ENCODE assay signal across 8 cellular contexts in genomic region chr2:238107525-238108422, GRCh38. TPM values are rescaled to one million over a fixed set of nuclear protein-coding genes. Genes with fewer than 3 reads are reported as not detected.
DNase-seq lines count a peak whose midpoint lies in the region; ATAC-seq, FAIRE-seq and TF ChIP-seq lines count a peak whose summit lies in the region.

No MANE protein-coding gene starts in this region.

- TF ChIP-seq CTCF in 22Rv1 (IDR thresholded peaks at IDR 0.05) (peak; percentile 35; the same call in 1 of the 2 replicates), colonic mucosa (IDR thresholded peaks at IDR 0.05) (no peak)

- peaks cover 7% of the 10 kb centered on the region for H3K4me1 ChIP-seq in colonic mucosa

- peak; percentile 57 for TF ChIP-seq POLR2A in GM19099 (IDR thresholded peaks at IDR 0.05; ENCODE audit: extremely low read depth, insufficient read length, low read depth)

- no peak for FAIRE-seq in frontal cortex (lab: Jason Lieb, UNC)

- H3K9me3 ChIP-seq in colonic mucosa: no peaks in the 10 kb centered on the region

- ATAC-seq in HG03175 (IDR thresholded peaks at IDR 0.05; ENCODE audit: unreplicated experiment): peak; percentile 81

- H3K27ac ChIP-seq in 22Rv1: peak overlapping the region; percentile 29; the same call in 1 of the 2 replicates
- no peak overlapping the region for H3K27ac ChIP-seq in colonic mucosa

- peak; percentile 58 for DNase-seq in colonic mucosa
- DNase-seq in HK-2 (ENCODE audit: unreplicated experiment): no peak
- no peak for DNase-seq in frontal cortex (ENCODE audit: low spot score in 2 of 2)
- no peak for DNase-seq in amygdala (lab: John Stamatoyannopoulos, UW)
- no peak for DNase-seq in HuH-7.5 (ENCODE audit: low spot score)

- H3K4me3 ChIP-seq in colonic mucosa: peak overlapping the region; percentile 26

- peak overlapping the region in 1 of 2 donors; percentile 32 for H3K9ac ChIP-seq in colonic mucosa (ENCODE audit: low read depth in 2 of 2, low read length in 2 of 2)

- no peaks in the 10 kb centered on the region for H3K36me3 ChIP-seq in colonic mucosa

- H3K27me3 ChIP-seq in colonic mucosa: no peaks in the 10 kb centered on the region

- intact Hi-C loops in colonic mucosa (cut with DNase I): loop anchor here (5.0 kb wide), 1 partner anchor 250 kb away; the partner anchor contains the start of gene RAMP1

RNA-seq across cellular contexts. Expression of gene ESPNL, which starts 7.6 kb away (rescaled TPM):
- total RNA-seq in colonic mucosa (under 1 TPM; 0.08 to 0.12 TPM), frontal cortex (under 0.01 TPM)

RNA-seq across cellular contexts. Expression of gene KLHL30, which starts 30.7 kb away (rescaled TPM):
- total RNA-seq in colonic mucosa: under 1 TPM; 0.07 to 0.13 TPM
- under 0.01 TPM for total RNA-seq in frontal cortex

RNA-seq across cellular contexts. Expression of gene SCLY, which starts 47.0 kb away (rescaled TPM):
- total RNA-seq in colonic mucosa (10 to 100 TPM; 10.2 to 36.9 TPM), frontal cortex (11.8 TPM)

RNA-seq across cellular contexts. Expression of gene ERFE, which starts 51.0 kb away (rescaled TPM):
- total RNA-seq in colonic mucosa (under 1 TPM in 1 of 2 donors, not detected in 1; 0.50 TPM), frontal cortex (0.82 TPM)
